In the genomic region with DNA sequence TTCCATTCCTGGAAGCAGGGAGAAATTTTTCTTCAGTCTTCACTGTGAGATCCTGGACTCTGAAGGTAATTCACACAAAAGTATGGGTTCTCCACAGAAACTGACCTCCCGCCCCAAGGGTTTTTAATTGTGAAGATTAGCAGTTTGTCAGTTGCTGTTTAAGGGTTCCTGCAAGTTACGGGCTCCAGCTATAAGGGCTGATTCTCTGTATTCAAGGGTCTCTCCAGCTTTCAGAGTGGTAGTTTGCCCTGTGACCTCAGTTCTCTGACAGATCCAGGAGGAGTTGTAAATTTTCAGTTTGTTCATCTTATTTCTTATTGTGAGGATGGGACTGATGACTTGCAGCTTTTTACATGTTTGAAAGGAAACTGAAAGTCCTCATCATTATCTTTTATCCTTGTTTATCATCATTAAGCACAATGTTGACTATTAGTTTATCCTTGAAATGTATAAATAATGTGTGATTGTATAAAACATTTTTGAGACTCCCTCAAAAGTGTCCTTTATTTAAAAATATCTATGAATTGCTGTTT, we compare ENCODE assay signal across 14 cellular contexts.
A peak's percentile ranks its signal among the peaks of the same experiment; 100 is the strongest.
DNase-seq lines count a peak whose midpoint lies in the region; ATAC-seq and TF ChIP-seq lines count a peak whose summit lies in the region.
"Had no signal": no experiment of that assay in that cellular context is flagged by ENCODE, and none has a peak within 500 bp of the region (broad histone marks: within the 10 kb centered on the region; RNA-seq: fewer than 3 reads in every experiment).

No MANE protein-coding gene starts in this region.

- peak overlapping the region; percentile 70 for H3K27ac Mint-ChIP-seq in activated CD8-positive, alpha-beta T cell treated with anti-CD3 and anti-CD28 coated beads for 36 hours
- H3K27ac Mint-ChIP-seq: IgD-negative memory B cell had no signal

- DNase-seq in cardiac muscle cell (ENCODE audit: low read depth in 1 of 2, low spot score in 1 of 2), result peak in 1 of 2 donors; percentile 3
- no peak for DNase-seq in Right ventricle myocardium superior
- no peak for DNase-seq in activated CD8-positive, alpha-beta T cell treated with anti-CD3 and anti-CD28 coated beads for 36 hours
- peak; percentile 2 for DNase-seq in left kidney (ENCODE audit: low read depth, low spot score)
- DNase-seq in testis, result no peak
- DNase-seq in COLO668 (lab: John Stamatoyannopoulos, UW; ENCODE audit: unreplicated experiment), result no peak
- DNase-seq in NCI-H2029 treated with DMSO at 0.1 percent for 48 hours (lab: John Stamatoyannopoulos, UW), result no peak
- DNase-seq in occipital lobe (lab: John Stamatoyannopoulos, UW), result no peak
- DNase-seq: body of pancreas, DMS79 treated with DMSO at 0.1 percent for 48 hours, hippocampal formation, mammary epithelial cell, NCI-H524 treated with DMSO at 0.1 percent for 48 hours had no signal

- TF ChIP-seq POLR2A in testis (IDR thresholded peaks at IDR 0.05), result no peak

- CTCF ChIA-PET in activated CD8-positive, alpha-beta T cell treated with anti-CD3 and anti-CD28 coated beads for 36 hours (lab: Charles Lee), result no interaction called here

- H3K9me3 ChIP-seq in cardiac muscle cell (ENCODE audit: low read depth), result no peaks in the 10 kb centered on the region
- no peaks in the 10 kb centered on the region for H3K9me3 ChIP-seq in testis
- H3K9me3 ChIP-seq: body of pancreas had no signal

- no peak overlapping the region for H3K4me3 ChIP-seq in cardiac muscle cell
- H3K4me3 ChIP-seq in testis, result no peak overlapping the region
- H3K4me3 ChIP-seq: body of pancreas had no signal

- intact Hi-C loops in Right ventricle myocardium superior (cut with DNase I), result no loop called here
- intact Hi-C loops in activated CD8-positive, alpha-beta T cell treated with anti-CD3 and anti-CD28 coated beads for 36 hours (cut with micrococcal nuclease), result no loop called here
- intact Hi-C loops in testis (cut with DNase I; ENCODE audit: low total_unique reads), result no loop called here

- peaks cover 24% of the 10 kb centered on the region for H3K4me1 ChIP-seq in cardiac muscle cell (ENCODE audit: low read depth)
- H3K4me1 ChIP-seq in testis, result peaks cover 3% of the 10 kb centered on the region
- H3K4me1 ChIP-seq: body of pancreas had no signal

- H3K9me3 Mint-ChIP-seq in activated CD8-positive, alpha-beta T cell treated with anti-CD3 and anti-CD28 coated beads for 36 hours, result no peaks in the 10 kb centered on the region

- ATAC-seq in Right ventricle myocardium superior (ENCODE audit: poor library complexity), result no peak
- no peak for ATAC-seq in activated CD8-positive, alpha-beta T cell treated with anti-CD3 and anti-CD28 coated beads for 36 hours
- ATAC-seq: body of pancreas had no signal

- peaks cover 8% of the 10 kb centered on the region for H3K36me3 ChIP-seq in cardiac muscle cell
- H3K36me3 ChIP-seq in testis (ENCODE audit: low read depth, missing control alignments), result no peaks in the 10 kb centered on the region

- WGBS in testis, 2 donors, result 56 to 68% methylated on average over 2 of the region's 2 CpGs

- TF ChIP-seq CTCF in cardiac muscle cell (IDR thresholded peaks at IDR 0.05; ENCODE audit: low read depth, low read length) (no peak), testis (IDR thresholded peaks at IDR 0.05) (no peak)
- no peak for TF ChIP-seq CTCF in activated CD8-positive, alpha-beta T cell treated with anti-CD3 and anti-CD28 coated beads for 36 hours (IDR thresholded peaks at IDR 0.05)

- POLR2A ChIA-PET in activated CD8-positive, alpha-beta T cell treated with anti-CD3 and anti-CD28 coated beads for 36 hours (lab: Charles Lee), result no interaction called here

- no peak overlapping the region for H3K4me3 Mint-ChIP-seq in activated CD8-positive, alpha-beta T cell treated with anti-CD3 and anti-CD28 coated beads for 36 hours
- H3K4me3 Mint-ChIP-seq: IgD-negative memory B cell had no signal

- H3K36me3 Mint-ChIP-seq in activated CD8-positive, alpha-beta T cell treated with anti-CD3 and anti-CD28 coated beads for 36 hours (ENCODE audit: low read depth), result peaks cover 57% of the 10 kb centered on the region

- H3K27me3 ChIP-seq in cardiac muscle cell (no peaks in the 10 kb centered on the region), testis (no peaks in the 10 kb centered on the region)
- H3K27me3 ChIP-seq: body of pancreas had no signal

- no peaks in the 10 kb centered on the region for H3K27me3 Mint-ChIP-seq in activated CD8-positive, alpha-beta T cell treated with anti-CD3 and anti-CD28 coated beads for 36 hours
- H3K27me3 Mint-ChIP-seq: IgD-negative memory B cell had no signal

- H3K27ac ChIP-seq in cardiac muscle cell (peak overlapping the region; percentile 74), testis (peak overlapping the region; percentile 1 to 64)
- H3K27ac ChIP-seq: body of pancreas had no signal

- H3K4me1 Mint-ChIP-seq in activated CD8-positive, alpha-beta T cell treated with anti-CD3 and anti-CD28 coated beads for 36 hours (ENCODE audit: low read depth), result peaks cover 29% of the 10 kb centered on the region
